11 cellular contexts compared by ENCODE assay signal in the genomic region with DNA sequence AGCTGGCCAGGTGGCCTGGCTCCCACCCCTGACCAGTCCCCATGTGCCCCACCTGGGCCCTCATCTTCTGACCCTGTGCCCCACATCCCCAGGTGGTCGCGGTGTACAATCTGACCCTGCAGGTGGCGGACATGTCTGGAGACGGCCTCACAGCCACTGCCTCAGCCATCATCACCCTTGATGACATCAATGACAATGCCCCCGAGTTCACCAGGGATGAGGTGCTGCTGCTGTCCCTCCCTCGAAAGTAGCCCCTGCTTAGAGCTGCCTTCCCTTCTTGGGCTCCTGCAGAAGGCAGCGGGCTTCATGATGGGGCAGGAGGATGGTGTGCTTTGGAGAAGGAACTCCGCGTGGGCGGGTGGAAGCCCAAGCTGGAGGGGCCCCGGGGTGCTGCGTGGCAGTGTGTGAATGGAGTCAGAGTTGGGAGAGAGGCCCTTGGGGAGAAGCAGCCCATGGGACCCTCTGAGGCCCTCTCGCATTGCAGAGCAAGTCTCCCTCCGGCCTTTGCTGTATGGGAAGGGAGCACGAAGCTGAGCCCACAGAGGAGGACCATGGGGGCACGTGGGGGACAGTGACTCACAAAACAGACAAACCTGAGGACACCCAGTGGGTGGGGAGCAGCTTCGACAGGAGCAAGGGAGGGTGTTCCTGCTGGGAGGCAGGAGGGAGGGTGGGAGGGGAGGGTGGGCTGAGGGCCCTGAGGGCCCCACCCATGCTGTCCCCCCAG. TPM values are rescaled to one million over a fixed set of nuclear protein-coding genes. Genes with fewer than 3 reads are reported as not detected.
DNase-seq lines count a peak whose midpoint lies in the region; ATAC-seq and TF ChIP-seq lines count a peak whose summit lies in the region.
"Had no signal": no experiment of that assay in that cellular context is flagged by ENCODE, and none has a peak within 500 bp of the region (broad histone marks: within the 10 kb centered on the region; RNA-seq: fewer than 3 reads in every experiment).

No MANE protein-coding gene starts in this region.

- no peaks in the 10 kb centered on the region for H3K36me3 Mint-ChIP-seq in activated CD4-positive, alpha-beta memory T cell treated with anti-CD3 and anti-CD28 coated beads for 36 hours

- in situ Hi-C loops in transverse colon (cut with MboI; ENCODE audit: low pct_ligation_motif_present in 1 of 4, low pct_unique_long_range_greater_than_20kb in 1 of 4, low sequenced_read_pairs in 3 of 4), result no loop called here

- H3K9me3 ChIP-seq in A673 (ENCODE audit: low read depth, low read length, poor library complexity, severe bottlenecking), result no peaks in the 10 kb centered on the region
- H3K9me3 ChIP-seq in MM.1S (replicated peaks; ENCODE audit: insufficient read depth, low read length), result no peaks in the 10 kb centered on the region
- H3K9me3 ChIP-seq in transverse colon, result no peaks in the 10 kb centered on the region
- H3K9me3 ChIP-seq: thoracic aorta had no signal

- no peaks in the 10 kb centered on the region for H3K27me3 Mint-ChIP-seq in activated CD4-positive, alpha-beta memory T cell treated with anti-CD3 and anti-CD28 coated beads for 36 hours

- H3K27ac Mint-ChIP-seq in activated CD4-positive, alpha-beta memory T cell treated with anti-CD3 and anti-CD28 coated beads for 36 hours, result no peak overlapping the region

- no peak for TF ChIP-seq CTCF in A673 (conservative IDR thresholded peaks at IDR 0.05; ENCODE audit: low read depth, low read length)
- TF ChIP-seq CTCF in MM.1S (IDR thresholded peaks at IDR 0.05; ENCODE audit: low read length), result no peak; the same call in 1 of the 2 replicates
- no peak for TF ChIP-seq CTCF in transverse colon (IDR thresholded peaks at IDR 0.05)

- no peaks in the 10 kb centered on the region for H3K4me1 Mint-ChIP-seq in activated CD4-positive, alpha-beta memory T cell treated with anti-CD3 and anti-CD28 coated beads for 36 hours (ENCODE audit: low read depth)

- H3K9ac ChIP-seq in MM.1S (ENCODE audit: low read length), result no peak overlapping the region

- no peak overlapping the region for H3K4me3 Mint-ChIP-seq in activated CD4-positive, alpha-beta memory T cell treated with anti-CD3 and anti-CD28 coated beads for 36 hours

- H3K36me3 ChIP-seq in A673 (ENCODE audit: insufficient read depth, low read length, poor library complexity, severe bottlenecking) (no peaks in the 10 kb centered on the region), MM.1S (replicated peaks; ENCODE audit: insufficient read depth, low read length) (no peaks in the 10 kb centered on the region), transverse colon (no peaks in the 10 kb centered on the region)
- H3K36me3 ChIP-seq: thoracic aorta had no signal

- no peaks in the 10 kb centered on the region for H3K79me2 ChIP-seq in MM.1S (ENCODE audit: low read length)

- no peak for TF ChIP-seq EP300 in transverse colon (IDR thresholded peaks at IDR 0.05; ENCODE audit: low read depth)

- no peak for TF ChIP-seq POLR2A in transverse colon (IDR thresholded peaks at IDR 0.05)

- no peak overlapping the region for H3K4me2 ChIP-seq in MM.1S (ENCODE audit: low read depth, low read length)

- intact Hi-C loops in A673 (cut with micrococcal nuclease; ENCODE audit: unreplicated experiment) (no loop called here), transverse colon (cut with DNase I; ENCODE audit: low total_unique reads) (no loop called here)
- intact Hi-C loops in activated CD4-positive, alpha-beta memory T cell treated with anti-CD3 and anti-CD28 coated beads for 36 hours (cut with micrococcal nuclease), result no loop called here

- H3K9me3 Mint-ChIP-seq in activated CD4-positive, alpha-beta memory T cell treated with anti-CD3 and anti-CD28 coated beads for 36 hours, result peaks cover 2% of the 10 kb centered on the region

- POLR2A ChIA-PET in A673 (lab: Charles Lee; ENCODE audit: low non-redundant PET), result no interaction called here
- POLR2A ChIA-PET in activated CD4-positive, alpha-beta memory T cell treated with anti-CD3 and anti-CD28 coated beads for 36 hours (lab: Charles Lee), result no interaction called here

- BruUV-seq in A673 (replicated peaks; lab: Mats Ljungman, UMichigan), result no TSS peak

- H3K4me3 ChIP-seq in A673 (ENCODE audit: low read depth, low read length, poor library complexity, severe bottlenecking) (no peak overlapping the region), MM.1S (ENCODE audit: low read length) (no peak overlapping the region), transverse colon (no peak overlapping the region)
- H3K4me3 ChIP-seq: thoracic aorta had no signal

- H3K4me1 ChIP-seq in A673 (ENCODE audit: insufficient read depth, low read length, poor library complexity, severe bottlenecking) (no peaks in the 10 kb centered on the region), MM.1S (ENCODE audit: low read length) (no peaks in the 10 kb centered on the region), transverse colon (peaks cover 0 to 9% (median 5%) of the 10 kb centered on the region in 4 donors)

- WGBS in transverse colon (ENCODE audit: low coverage in 1 of 2), 2 donors, result 34% methylated on average over 17 of the region's 17 CpGs; no CpG with 5 or more reads in 1 of the 2 donors

- DNase-seq in A673 (ENCODE audit: low spot score), result peak; percentile 62
- DNase-seq in GDM1 (lab: John Stamatoyannopoulos, UW), result peak; percentile 38
- DNase-seq in activated CD4-positive, alpha-beta memory T cell treated with anti-CD3 and anti-CD28 coated beads for 36 hours, result peak; percentile 61
- peak; percentile 13 for DNase-seq in kidney tubule cell (ENCODE audit: low spot score)
- DNase-seq in MM.1S, result no peak
- DNase-seq in transverse colon, result no peak

- no peak overlapping the region for H2AFZ ChIP-seq in MM.1S (ENCODE audit: low read length)

- H3F3A ChIP-seq in MM.1S (ENCODE audit: insufficient read depth, low read length), result no peaks in the 10 kb centered on the region

- no peak for ATAC-seq in HG03196 (IDR thresholded peaks at IDR 0.05; ENCODE audit: unreplicated experiment)
- no peak for ATAC-seq in HG03175 (IDR thresholded peaks at IDR 0.05; ENCODE audit: unreplicated experiment)
- ATAC-seq: sciatic nerve had no signal

- H4K20me1 ChIP-seq in MM.1S (ENCODE audit: insufficient read depth, low read length), result no peaks in the 10 kb centered on the region

- CTCF ChIA-PET in A673 (lab: Charles Lee), result no interaction called here
- CTCF ChIA-PET in activated CD4-positive, alpha-beta memory T cell treated with anti-CD3 and anti-CD28 coated beads for 36 hours (lab: Charles Lee), result no interaction called here

- no peaks in the 10 kb centered on the region for H3K27me3 ChIP-seq in A673 (replicated peaks; ENCODE audit: insufficient read depth, low read depth, low read length, poor library complexity)
- H3K27me3 ChIP-seq in MM.1S (replicated peaks; ENCODE audit: insufficient read depth, low read length), result no peaks in the 10 kb centered on the region
- peaks cover 22% of the 10 kb centered on the region for H3K27me3 ChIP-seq in transverse colon

- H3K9me2 ChIP-seq in MM.1S (replicated peaks; ENCODE audit: insufficient read depth, low read length), result no peaks in the 10 kb centered on the region

- no peak overlapping the region for H3K27ac ChIP-seq in A673 (ENCODE audit: low read depth, low read length, poor library complexity, severe bottlenecking)
- H3K27ac ChIP-seq in MM.1S (ENCODE audit: low read length), result no peak overlapping the region
- H3K27ac ChIP-seq in transverse colon, result no peak overlapping the region
- H3K27ac ChIP-seq: thoracic aorta had no signal

RNA-seq across cellular contexts. Expression of gene SLC22A31, which starts 12.8 kb away (rescaled TPM):
- total RNA-seq in A673 (2021) (0.47 and 1.0 TPM in 2 replicates), transverse colon (1 to 10 TPM in 1 of 4 donors, not detected in 3; 1.3 TPM)
- under 1 TPM; 0.39 to 0.45 TPM for total RNA-seq in activated CD4-positive, alpha-beta memory T cell treated with anti-CD3 and anti-CD28 coated beads for 36 hours
- total RNA-seq: NCI-H460 had no signal

RNA-seq across cellular contexts. Expression of gene CDH15, which starts 16.0 kb away (rescaled TPM):
- total RNA-seq in A673 (2021) (0.13 and 0.24 TPM in 2 replicates), transverse colon (not detected)
- total RNA-seq in activated CD4-positive, alpha-beta memory T cell treated with anti-CD3 and anti-CD28 coated beads for 36 hours, result not detected

RNA-seq across cellular contexts. Expression of gene ZNF778, which starts 30.0 kb away (rescaled TPM):
- total RNA-seq in A673 (2021) (11.8 and 14.0 TPM in 2 replicates), transverse colon (10 to 100 TPM in 3 of 4 donors, 1 to 10 TPM in 1; 9.3 to 89.0 (median 13.4) TPM)
- total RNA-seq in activated CD4-positive, alpha-beta memory T cell treated with anti-CD3 and anti-CD28 coated beads for 36 hours, result 1 to 10 TPM; 7.4 to 7.9 TPM

Comparison
In these comparisons a context has a peak if more than half of its experiments do, and no peak if none do; other contexts are left out.
1. DNase-seq: peak in A673 (single experiment), GDM1 (single experiment), activated CD4-positive, alpha-beta memory T cell treated with anti-CD3 and anti-CD28 coated beads for 36 hours (single experiment) and kidney tubule cell (single experiment); none in MM.1S (single experiment) and transverse colon (single experiment).